Comparison of ENCODE assay signal across 8 cellular contexts in genomic region chrX:48972214-48973164, GRCh38. TPM values are rescaled to one million over a fixed set of nuclear protein-coding genes. Genes with fewer than 3 reads are reported as not detected.
DNase-seq lines count a peak whose midpoint lies in the region; ATAC-seq and TF ChIP-seq lines count a peak whose summit lies in the region.

No MANE protein-coding gene starts in this region.

- no peaks in the 10 kb centered on the region for H3F3A ChIP-seq in neural progenitor cell (ENCODE audit: low read depth)

- H3K79me2 ChIP-seq in neural progenitor cell (ENCODE audit: low read depth), result no peaks in the 10 kb centered on the region

- TF ChIP-seq CTCF in fibroblast of the aortic adventitia (IDR thresholded peaks at IDR 0.05; ENCODE audit: insufficient read depth, low read length) (peak; percentile 66), neural progenitor cell (IDR thresholded peaks at IDR 0.05) (peak; percentile 59)

- H3K9me3 ChIP-seq in neural progenitor cell (ENCODE audit: low read depth), result no peaks in the 10 kb centered on the region

- H3K27ac Mint-ChIP-seq in neural progenitor cell, result no peak overlapping the region

- H3K4me3 ChIP-seq in fibroblast of the aortic adventitia (ENCODE audit: low read depth, low read length) (peak overlapping the region; percentile 58), neural progenitor cell (peak overlapping the region; percentile 51)

- no peaks in the 10 kb centered on the region for H3K36me3 ChIP-seq in neural progenitor cell

- ATAC-seq in GM21381 (IDR thresholded peaks at IDR 0.05; ENCODE audit: unreplicated experiment) (no peak), GM19324 (IDR thresholded peaks at IDR 0.05; ENCODE audit: low FRiP score, unreplicated experiment) (no peak)

- H3K36me3 Mint-ChIP-seq in neural progenitor cell, result peaks cover 5% of the 10 kb centered on the region

- H3K9me3 Mint-ChIP-seq in neural progenitor cell, result peaks cover 9% of the 10 kb centered on the region

- H3K4me1 Mint-ChIP-seq in neural progenitor cell, result peaks cover 2% of the 10 kb centered on the region

- no peaks in the 10 kb centered on the region for H3K27me3 ChIP-seq in neural progenitor cell

- no peak overlapping the region for H3K9ac ChIP-seq in neural progenitor cell

- H2AFZ ChIP-seq in neural progenitor cell (replicated peaks), result no peak overlapping the region

- H3K4me1 ChIP-seq in neural progenitor cell, result no peaks in the 10 kb centered on the region

- peaks cover 9% of the 10 kb centered on the region for H3K27me3 Mint-ChIP-seq in neural progenitor cell (ENCODE audit: insufficient read depth, low read depth)

- peak overlapping the region; percentile 79 for H3K4me2 ChIP-seq in neural progenitor cell

- H4K20me1 ChIP-seq in neural progenitor cell (ENCODE audit: low read depth), result no peaks in the 10 kb centered on the region

- peak overlapping the region; percentile 46 for H3K4me3 Mint-ChIP-seq in neural progenitor cell

- peak; percentile 10 for DNase-seq in NOMO-1 (lab: John Stamatoyannopoulos, UW; ENCODE audit: unreplicated experiment in 2 of 2)
- DNase-seq in NOMO-1 treated with dmso at 0.1 percent for 144 hours (lab: John Stamatoyannopoulos, UW; ENCODE audit: unreplicated experiment), result no peak
- DNase-seq in NCI-H1694 (lab: John Stamatoyannopoulos, UW), result peak; percentile 30
- peak; percentile 34 for DNase-seq in activated T-cell treated with anti-CD3 and anti-CD28 coated beads, Interleukin-2, amount 50 U/mL, for 1 hour
- DNase-seq in fibroblast of the aortic adventitia (ENCODE audit: low read depth), result peak; percentile 50
- DNase-seq in neural progenitor cell (ENCODE audit: low spot score), result peak; percentile 58

- no peak overlapping the region for H3K27ac ChIP-seq in neural progenitor cell

RNA-seq across cellular contexts. Expression of gene KCND1, which starts 0.8 kb away (rescaled TPM):
- total RNA-seq in fibroblast of the aortic adventitia (ENCODE audit: low replicate concordance), result 0.81 and 1.4 TPM in 2 replicates
- 0.39 and 1.4 TPM in 2 replicates for total RNA-seq in neural progenitor cell (ENCODE audit: low replicate concordance)

RNA-seq across cellular contexts. Expression of gene OTUD5, which starts 15.1 kb away (rescaled TPM):
- total RNA-seq in fibroblast of the aortic adventitia (ENCODE audit: low replicate concordance) (15.5 and 26.0 TPM in 2 replicates), neural progenitor cell (ENCODE audit: low replicate concordance) (38.6 and 46.3 TPM in 2 replicates)

RNA-seq across cellular contexts. Expression of gene GRIPAP1, which starts 29.6 kb away (rescaled TPM):
- 11.9 and 15.7 TPM in 2 replicates for total RNA-seq in fibroblast of the aortic adventitia (ENCODE audit: low replicate concordance)
- total RNA-seq in neural progenitor cell (ENCODE audit: low replicate concordance), result 30.1 and 38.9 TPM in 2 replicates

RNA-seq across cellular contexts. Expression of gene PIM2, which starts 53.7 kb away (rescaled TPM):
- total RNA-seq in fibroblast of the aortic adventitia (ENCODE audit: low replicate concordance) (2.1 and 5.0 TPM in 2 replicates), neural progenitor cell (ENCODE audit: low replicate concordance) (14.7 and 16.6 TPM in 2 replicates)
